Comparison of ENCODE assay signal across 35 cellular contexts in the genomic region with DNA sequence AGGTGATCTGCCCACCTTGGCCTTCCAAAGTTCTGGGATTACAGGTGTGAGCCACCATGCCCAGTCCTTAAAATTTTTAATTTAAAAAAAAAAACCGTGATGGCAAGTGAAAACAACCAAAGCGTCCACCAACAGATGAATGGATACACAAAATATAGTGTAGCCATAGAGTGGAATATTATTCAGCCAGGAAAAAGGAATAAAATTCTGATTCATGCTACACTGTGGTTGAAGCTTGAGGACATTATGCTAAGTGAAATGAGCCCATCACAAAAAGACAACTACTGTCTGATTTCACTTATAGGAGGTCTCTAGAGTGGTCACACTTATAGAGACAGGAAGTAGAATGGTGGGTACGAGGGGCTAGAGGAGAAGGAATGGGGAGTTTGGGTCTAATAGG.
"Had no signal": no experiment of that assay in that cellular context is flagged by ENCODE, and none has a peak within 500 bp of the region (broad histone marks: within the 10 kb centered on the region; RNA-seq: fewer than 3 reads in every experiment).

No MANE protein-coding gene starts in this region.

- H3K36me3 Mint-ChIP-seq: activated CD4-positive, alpha-beta memory T cell treated with anti-CD3 and anti-CD28 coated beads for 36 hours; activated naive CD4-positive, alpha-beta T cell treated with anti-CD3 and anti-CD28 coated beads, Interleukin-2, amount 50 U/mL, for 72 hours; activated naive CD8-positive, alpha-beta T cell treated with anti-CD3 and anti-CD28 coated beads for 36 hours had no signal

- H3K27ac Mint-ChIP-seq: activated B cell treated with CpG ODN at 0.5 μM for 24 hours; activated CD4-positive, alpha-beta memory T cell treated with anti-CD3 and anti-CD28 coated beads for 36 hours; activated CD4-positive, alpha-beta T cell treated with anti-CD3 and anti-CD28 coated beads, Interleukin-2, amount 10 ng/mL, durations not matched to agents 24 days and 14 days; activated CD8-positive, alpha-beta T cell treated with anti-CD3 and anti-CD28 coated beads for 36 hours; activated naive CD4-positive, alpha-beta T cell treated with anti-CD3 and anti-CD28 coated beads for 36 hours; activated naive CD4-positive, alpha-beta T cell treated with anti-CD3 and anti-CD28 coated beads, Interleukin-2, amount 50 U/mL, for 72 hours; activated naive CD8-positive, alpha-beta T cell treated with anti-CD3 and anti-CD28 coated beads for 36 hours; activated T-helper 2 cell treated with anti-CD3 and anti-CD28 coated beads, Interferon-gamma antibody, Interleukin-2, Interleukin-4, amounts not matched to agents 10 μg/mL and 5 μg/mL and 100 μg/mL, durations not matched to agents 14 hours and 24 hours and 36 hours; T-helper 1 cell treated with Interleukin-12 subunit alpha and Interleukin-12 subunit beta and Interleukin-4 antibody, amounts not matched to agents 30 μg/mL and 1 μg/mL, for 36 hours; T-helper 2 cell treated with Interferon-gamma antibody and Interleukin-4, amounts not matched to agents 5 μg/mL and 100 μg/mL, for 36 hours had no signal

- H3K4me3 ChIP-seq: adrenal gland, body of pancreas, breast epithelium had no signal

- H3K4me3 Mint-ChIP-seq: activated B cell treated with CpG ODN at 0.5 μM for 24 hours; activated CD4-positive, alpha-beta memory T cell treated with anti-CD3 and anti-CD28 coated beads for 36 hours; activated CD4-positive, alpha-beta T cell treated with anti-CD3 and anti-CD28 coated beads, Interleukin-2, amount 10 ng/mL, durations not matched to agents 24 days and 14 days; activated CD8-positive, alpha-beta T cell treated with anti-CD3 and anti-CD28 coated beads for 36 hours; activated naive CD4-positive, alpha-beta T cell treated with anti-CD3 and anti-CD28 coated beads for 36 hours; activated naive CD8-positive, alpha-beta T cell treated with anti-CD3 and anti-CD28 coated beads for 36 hours; activated T-cell treated with anti-CD3 and anti-CD28 coated beads, Interleukin-2, amount 50 U/mL, for 4 hours; T-helper 1 cell treated with Interleukin-12 subunit alpha and Interleukin-12 subunit beta and Interleukin-4 antibody, amounts not matched to agents 30 μg/mL and 1 μg/mL, for 36 hours; T-helper 2 cell treated with Interferon-gamma antibody and Interleukin-4, amounts not matched to agents 5 μg/mL and 100 μg/mL, for 36 hours had no signal

- H3K9me3 Mint-ChIP-seq: activated B cell treated with CpG ODN at 0.5 μM for 24 hours; activated CD4-positive, alpha-beta memory T cell treated with anti-CD3 and anti-CD28 coated beads for 36 hours; activated CD4-positive, alpha-beta T cell treated with anti-CD3 and anti-CD28 coated beads, Interleukin-2, amount 10 ng/mL, durations not matched to agents 24 days and 14 days; activated CD8-positive, alpha-beta T cell treated with anti-CD3 and anti-CD28 coated beads for 36 hours; activated naive CD4-positive, alpha-beta T cell treated with anti-CD3 and anti-CD28 coated beads for 36 hours; activated naive CD4-positive, alpha-beta T cell treated with anti-CD3 and anti-CD28 coated beads, Interleukin-2, amount 50 U/mL, for 72 hours; activated naive CD8-positive, alpha-beta T cell treated with anti-CD3 and anti-CD28 coated beads for 36 hours; activated T-cell treated with anti-CD3 and anti-CD28 coated beads, Interleukin-2, amount 50 U/mL, for 4 hours; activated T-helper 2 cell treated with anti-CD3 and anti-CD28 coated beads, Interferon-gamma antibody, Interleukin-2, Interleukin-4, amounts not matched to agents 10 μg/mL and 5 μg/mL and 100 μg/mL, durations not matched to agents 14 hours and 24 hours and 36 hours; T-helper 1 cell treated with Interleukin-12 subunit alpha and Interleukin-12 subunit beta and Interleukin-4 antibody, amounts not matched to agents 30 μg/mL and 1 μg/mL, for 36 hours; T-helper 2 cell treated with Interferon-gamma antibody and Interleukin-4, amounts not matched to agents 5 μg/mL and 100 μg/mL, for 36 hours had no signal

- H3K27ac ChIP-seq: adrenal gland, body of pancreas, brain microvascular endothelial cell, breast epithelium, VCaP had no signal

- H3K4me1 Mint-ChIP-seq: activated CD4-positive, alpha-beta T cell treated with anti-CD3 and anti-CD28 coated beads, Interleukin-2, amount 10 ng/mL, durations not matched to agents 24 days and 14 days; activated naive CD8-positive, alpha-beta T cell treated with anti-CD3 and anti-CD28 coated beads for 36 hours had no signal

- H3K36me3 ChIP-seq: adrenal gland, brain microvascular endothelial cell, breast epithelium had no signal

- H3K27me3 ChIP-seq: adrenal gland, body of pancreas, brain microvascular endothelial cell, breast epithelium had no signal

- H3K27me3 Mint-ChIP-seq: activated B cell treated with CpG ODN at 0.5 μM for 24 hours; activated CD8-positive, alpha-beta T cell treated with anti-CD3 and anti-CD28 coated beads for 36 hours; activated naive CD8-positive, alpha-beta T cell treated with anti-CD3 and anti-CD28 coated beads for 36 hours had no signal

- ATAC-seq: activated CD8-positive, alpha-beta T cell treated with anti-CD3 and anti-CD28 coated beads for 36 hours; activated naive CD4-positive, alpha-beta T cell treated with anti-CD3 and anti-CD28 coated beads, Interleukin-2, amount 50 U/mL, for 72 hours; activated T-cell treated with anti-CD3 and anti-CD28 coated beads, Interleukin-2, amount 50 U/mL, for 4 hours; body of pancreas had no signal

- FAIRE-seq: astrocyte, TTC549 had no signal

- DNase-seq: activated B cell treated with CpG ODN at 0.5 μM for 24 hours; activated CD4-positive, alpha-beta memory T cell treated with anti-CD3 and anti-CD28 coated beads for 36 hours; activated CD4-positive, alpha-beta T cell treated with anti-CD3 and anti-CD28 coated beads for 4 hours; activated CD4-positive, alpha-beta T cell treated with anti-CD3 and anti-CD28 coated beads, Interleukin-2, amount 10 ng/mL, durations not matched to agents 24 days and 14 days; activated CD4-positive, alpha-beta T cell treated with anti-CD3 and anti-CD28 coated beads, Interleukin-2, amount 50 U/mL, for 1 hour; activated CD4-positive, alpha-beta T cell treated with anti-CD3 and anti-CD28 coated beads, Interleukin-2, amount 50 U/mL, for 4 hours; activated CD4-positive, CD25-positive, alpha-beta regulatory T cell treated with anti-CD3 and anti-CD28 coated beads, Interleukin-2, amount 50 U/mL, for 72 hours; activated CD8-positive, alpha-beta memory T cell treated with anti-CD3 and anti-CD28 coated beads, Interleukin-2, amount 50 U/mL, for 4 hours; activated CD8-positive, alpha-beta T cell treated with anti-CD3 and anti-CD28 coated beads for 36 hours; activated effector memory CD4-positive, alpha-beta T cell treated with Interleukin-2 at 50 U/mL for 16 hours; activated gamma-delta T cell treated with Interleukin-2 at 50 U/mL for 16 hours; activated naive CD4-positive, alpha-beta T cell; activated naive CD4-positive, alpha-beta T cell treated with anti-CD3 and anti-CD28 coated beads for 36 hours; activated naive CD4-positive, alpha-beta T cell treated with anti-CD3 and anti-CD28 coated beads, Interleukin-2, amount 50 U/mL, for 16 hours; activated naive CD8-positive, alpha-beta T cell treated with anti-CD3 and anti-CD28 coated beads for 36 hours; activated T-cell treated with anti-CD3 and anti-CD28 coated beads for 4 hours; activated T-cell treated with anti-CD3 and anti-CD28 coated beads, Interleukin-2, amount 50 U/mL, for 1 hour; activated T-cell treated with anti-CD3 and anti-CD28 coated beads, Interleukin-2, amount 50 U/mL, for 4 hours; adrenal gland; amniotic stem cell; aorta; body of pancreas; brain microvascular endothelial cell; central memory CD4-positive, alpha-beta T cell; T-helper 1 cell; T-helper 2 cell; T-helper 9 cell had no signal

- H3K9me3 ChIP-seq: adrenal gland, body of pancreas, breast epithelium had no signal

- H3K4me1 ChIP-seq: adrenal gland, breast epithelium had no signal
